Comparison of ENCODE assay signal across 14 cellular contexts in genomic region chr3:127708837-127709236, GRCh38. TPM values are rescaled to one million over a fixed set of nuclear protein-coding genes. Genes with fewer than 3 reads are reported as not detected.
DNase-seq lines count a peak whose midpoint lies in the region; ATAC-seq and TF ChIP-seq lines count a peak whose summit lies in the region.
"Had no signal": no experiment of that assay in that cellular context is flagged by ENCODE, and none has a peak within 500 bp of the region (broad histone marks: within the 10 kb centered on the region; RNA-seq: fewer than 3 reads in every experiment).

No MANE protein-coding gene starts in this region.

- H3K4me3 ChIP-seq in left ventricle myocardium inferior (no peak overlapping the region), osteoblast (ENCODE audit: insufficient read depth, low read length) (no peak overlapping the region), tibial artery (no peak overlapping the region)
- H3K4me3 ChIP-seq: A549, GM12878, PC-9 had no signal

- H3K36me3 ChIP-seq in left ventricle myocardium inferior, result peaks cover 19% of the 10 kb centered on the region
- H3K36me3 ChIP-seq in osteoblast (ENCODE audit: insufficient read depth, low read length), result no peaks in the 10 kb centered on the region
- H3K36me3 ChIP-seq in tibial artery, result no peaks in the 10 kb centered on the region

- TF ChIP-seq CTCF in left ventricle myocardium inferior (IDR thresholded peaks at IDR 0.05; ENCODE audit: borderline replicate concordance), result no peak
- no peak for TF ChIP-seq CTCF in osteoblast (IDR thresholded peaks at IDR 0.05; ENCODE audit: extremely low read depth, low read depth, low read length)
- TF ChIP-seq CTCF in tibial artery (IDR thresholded peaks at IDR 0.05), result no peak

- intact Hi-C loops in left ventricle myocardium inferior (cut with micrococcal nuclease), result no loop called here
- intact Hi-C loops in cardiac septum (cut with DNase I), result no loop called here
- intact Hi-C loops in tibial artery (cut with DNase I; ENCODE audit: low total_unique reads), result loop anchor here (5.0 kb wide), 1 partner anchor 38 kb away; no protein-coding TSS in a partner anchor

- H2AFZ ChIP-seq in osteoblast (ENCODE audit: low read length), result no peak overlapping the region
- H2AFZ ChIP-seq: PC-9 had no signal

- no peaks in the 10 kb centered on the region for H4K20me1 ChIP-seq in osteoblast (ENCODE audit: insufficient read depth, low read length)

- H3K79me2 ChIP-seq in osteoblast (ENCODE audit: insufficient read depth, low read length), result no peaks in the 10 kb centered on the region

- DNase-seq in left ventricle myocardium inferior (no peak), cardiac septum (ENCODE audit: low spot score) (no peak), osteoblast (ENCODE audit: insufficient read length, low spot score, missing footprints) (no peak), tibial artery (no peak), ecto neural progenitor cell (ENCODE audit: low spot score) (no peak)
- DNase-seq in activated effector memory CD4-positive, alpha-beta T cell treated with anti-CD3 and anti-CD28 coated beads, Interleukin-2, amount 50 U/mL, for 16 hours, result no peak
- DNase-seq: Calu3, NCI-H1436 treated with DMSO at 0.1 percent for 48 hours, PC-9 had no signal

- H3K4me2 ChIP-seq in osteoblast (ENCODE audit: insufficient read depth, low read length), result no peak overlapping the region
- H3K4me2 ChIP-seq: A549, PC-9 had no signal

- no peaks in the 10 kb centered on the region for H3K27me3 ChIP-seq in left ventricle myocardium inferior (ENCODE audit: low read depth)
- H3K27me3 ChIP-seq in osteoblast (ENCODE audit: insufficient read depth, low read length), result no peaks in the 10 kb centered on the region
- no peaks in the 10 kb centered on the region for H3K27me3 ChIP-seq in tibial artery

- H3K27ac ChIP-seq in left ventricle myocardium inferior (replicated peaks) (peak overlapping the region; percentile 96), cingulate gyrus (ENCODE audit: low read depth, low read length) (peak overlapping the region; percentile 65), osteoblast (ENCODE audit: low read depth, low read length) (peak overlapping the region; percentile 1), tibial artery (peak overlapping the region; percentile 81 to 82)
- H3K27ac ChIP-seq: C4-2B, PC-9 had no signal

- H3K4me1 ChIP-seq in left ventricle myocardium inferior (peaks cover 82% of the 10 kb centered on the region), osteoblast (ENCODE audit: insufficient read depth, low read length) (peaks cover 6% of the 10 kb centered on the region), tibial artery (peaks cover 0 to 82% (median 47%) of the 10 kb centered on the region in 4 donors)

- H3K9me3 ChIP-seq in left ventricle myocardium inferior (replicated peaks) (peaks cover 2% of the 10 kb centered on the region), osteoblast (ENCODE audit: low read depth, low read length) (no peaks in the 10 kb centered on the region), tibial artery (no peaks in the 10 kb centered on the region)

- no peak for ATAC-seq in GM18858 (IDR thresholded peaks at IDR 0.05; ENCODE audit: unreplicated experiment)
- ATAC-seq: A549, GM12878 had no signal

RNA-seq across cellular contexts. Expression of gene ABTB1, which starts 36.1 kb away (rescaled TPM):
- total RNA-seq in left ventricle myocardium inferior (29.9 TPM), cardiac septum (25.5 TPM), osteoblast (14.7 and 17.7 TPM in 2 replicates)

Comparison
In these comparisons a context has a peak if more than half of its experiments do, and no peak if none do; other contexts are left out.
1. H3K27ac ChIP-seq: peak in every context shown above with its lines; median percentile 96 in left ventricle myocardium inferior; 82 in tibial artery; 65 in cingulate gyrus; 1 in osteoblast.